Comparison of ENCODE assay signal across 9 cellular contexts in genomic region chr3:4834403-4834866, GRCh38.
DNase-seq lines count a peak whose midpoint lies in the region; ATAC-seq and TF ChIP-seq lines count a peak whose summit lies in the region.
"Had no signal": no experiment of that assay in that cellular context is flagged by ENCODE, and none has a peak within 500 bp of the region (broad histone marks: within the 10 kb centered on the region; RNA-seq: fewer than 3 reads in every experiment).

No MANE protein-coding gene starts in this region.

- in situ Hi-C loops in GM13977 (cut with MboI; ENCODE audit: low pct_unique_long_range_greater_than_20kb, low sequenced_read_pairs, unreplicated experiment): no loop called here

- POLR2A ChIA-PET in activated naive CD8-positive, alpha-beta T cell treated with anti-CD3 and anti-CD28 coated beads, Interleukin-2, amount 10 ng/mL, durations not matched to agents 7 days and 5 days (lab: Charles Lee): interaction anchor here (0.8 to 17.1 kb wide), 10 partner anchors 9 to 341 kb away, joined by 3 to 489 read pairs (median 10); partner anchors contain the start of genes BHLHE40 and ITPR1

- peak; percentile 57 for ATAC-seq in HG02840 (IDR thresholded peaks at IDR 0.05; ENCODE audit: low FRiP score, unreplicated experiment)
- ATAC-seq in activated naive CD8-positive, alpha-beta T cell treated with anti-CD3 and anti-CD28 coated beads, Interleukin-2, amount 10 ng/mL, durations not matched to agents 7 days and 5 days (ENCODE audit: low read depth): peak; percentile 57
- ATAC-seq: right cardiac atrium had no signal

- H3K4me3 Mint-ChIP-seq in activated naive CD8-positive, alpha-beta T cell treated with anti-CD3 and anti-CD28 coated beads, Interleukin-2, amount 10 ng/mL, durations not matched to agents 7 days and 5 days: peak overlapping the region; percentile 81

- peaks cover 80% of the 10 kb centered on the region for H3K4me1 Mint-ChIP-seq in activated naive CD8-positive, alpha-beta T cell treated with anti-CD3 and anti-CD28 coated beads, Interleukin-2, amount 10 ng/mL, durations not matched to agents 7 days and 5 days

- H3K27ac Mint-ChIP-seq in activated naive CD8-positive, alpha-beta T cell treated with anti-CD3 and anti-CD28 coated beads, Interleukin-2, amount 10 ng/mL, durations not matched to agents 7 days and 5 days: peak overlapping the region; percentile 96

- peak; percentile 43 for DNase-seq in GM13977 (ENCODE audit: low spot score)
- DNase-seq in SW480 (ENCODE audit: low spot score): peak; percentile 50
- DNase-seq in activated naive CD8-positive, alpha-beta T cell treated with anti-CD3 and anti-CD28 coated beads, Interleukin-2, amount 10 ng/mL, durations not matched to agents 7 days and 5 days: peak; percentile 72
- peak; percentile 74 to 75 for DNase-seq in stimulated activated CD8-positive, alpha-beta memory T cell treated with anti-CD3 and anti-CD28 coated beads, Interleukin-7, amount 100 ng/mL, for 4 hours (ENCODE audit: low read depth in 2 of 2)
- DNase-seq in GM19240 (ENCODE audit: insufficient read length, low spot score): no peak
- DNase-seq in retina: no peak
- DNase-seq in cerebellar nuclear complex (lab: John Stamatoyannopoulos, UW): no peak

- peaks cover 43% of the 10 kb centered on the region for H3K36me3 Mint-ChIP-seq in activated naive CD8-positive, alpha-beta T cell treated with anti-CD3 and anti-CD28 coated beads, Interleukin-2, amount 10 ng/mL, durations not matched to agents 7 days and 5 days

- no peaks in the 10 kb centered on the region for H3K27me3 Mint-ChIP-seq in activated naive CD8-positive, alpha-beta T cell treated with anti-CD3 and anti-CD28 coated beads, Interleukin-2, amount 10 ng/mL, durations not matched to agents 7 days and 5 days

- no peak for TF ChIP-seq CTCF in GM13977 (IDR thresholded peaks at IDR 0.05; ENCODE audit: extremely low read depth, insufficient read depth, missing control alignments)

- no peaks in the 10 kb centered on the region for H3K9me3 Mint-ChIP-seq in activated naive CD8-positive, alpha-beta T cell treated with anti-CD3 and anti-CD28 coated beads, Interleukin-2, amount 10 ng/mL, durations not matched to agents 7 days and 5 days

Comparison
In these comparisons a context has a peak if more than half of its experiments do, and no peak if none do; other contexts are left out.
1. DNase-seq: peak in GM13977 (single experiment), SW480 (single experiment), activated naive CD8-positive, alpha-beta T cell treated with anti-CD3 and anti-CD28 coated beads, Interleukin-2, amount 10 ng/mL, durations not matched to agents 7 days and 5 days (single experiment) and stimulated activated CD8-positive, alpha-beta memory T cell treated with anti-CD3 and anti-CD28 coated beads, Interleukin-7, amount 100 ng/mL, for 4 hours (2 of 2); none in GM19240 (single experiment), retina (single experiment) and cerebellar nuclear complex (0 of 2).